1 cellular context compared by ENCODE assay signal in genomic region chr1:115677172-115677542, GRCh38.
TF ChIP-seq lines count a peak whose summit lies in the region.

No MANE protein-coding gene starts in this region.

TF ChIP-seq in SK-N-SH, 30 proteins besides CTCF, POLR2A, EP300 and RAD21 (continued from another document):
- TF ChIP-seq IRF3 (IDR thresholded peaks at IDR 0.05; ENCODE audit: low read depth, low read length) (no peak), PBX3 (IDR thresholded peaks at IDR 0.05) (no peak), USF1 (IDR thresholded peaks at IDR 0.05; ENCODE audit: borderline replicate concordance, low read depth) (no peak), NRF1 (IDR thresholded peaks at IDR 0.05; ENCODE audit: low read depth, low read length) (no peak), FOXM1 (IDR thresholded peaks at IDR 0.05; ENCODE audit: low read depth) (no peak), ZBTB33 (IDR thresholded peaks at IDR 0.05; ENCODE audit: borderline replicate concordance, low read depth) (no peak), EZH2phosphoT487 (IDR thresholded peaks at IDR 0.05; ENCODE audit: borderline replicate concordance, low read depth) (no peak), TAF1 (IDR thresholded peaks at IDR 0.05; ENCODE audit: borderline replicate concordance, low read depth, low read length) (no peak), GABPA (IDR thresholded peaks at IDR 0.05; ENCODE audit: low read depth) (no peak)
